In genomic region chr11:130003717-130004001, GRCh38 we compare ENCODE assay signal across 8 cellular contexts. TPM values are rescaled to one million over a fixed set of nuclear protein-coding genes. Genes with fewer than 3 reads are reported as not detected.
DNase-seq lines count a peak whose midpoint lies in the region; ATAC-seq lines count a peak whose summit lies in the region.

No MANE protein-coding gene starts in this region.

- peak overlapping the region; percentile 98 for H3K27ac ChIP-seq in duodenal mucosa (ENCODE audit: low read depth, low read length)

- H3K9me3 ChIP-seq in duodenal mucosa (ENCODE audit: control insufficient read depth in 1 of 2, low read length in 2 of 2) (no peaks in the 10 kb centered on the region), neuron (ENCODE audit: low read length) (no peaks in the 10 kb centered on the region)

- peak overlapping the region; percentile 88 to 100 (median 98) for H3K27ac Mint-ChIP-seq in IgD-negative memory B cell

- H3K4me3 ChIP-seq in duodenal mucosa (ENCODE audit: low read depth in 1 of 2, low read length in 2 of 2) (peak overlapping the region; percentile 69 to 75), neuron (ENCODE audit: low read length) (peak overlapping the region; percentile 88)

- peak overlapping the region; percentile 94 to 98 (median 96) for H3K4me3 Mint-ChIP-seq in IgD-negative memory B cell

- H3K27me3 ChIP-seq in duodenal mucosa (ENCODE audit: control insufficient read depth in 1 of 2, insufficient read depth in 2 of 2, low read length in 2 of 2) (no peaks in the 10 kb centered on the region), neuron (ENCODE audit: insufficient read depth, low read length) (no peaks in the 10 kb centered on the region)

- H3K9ac ChIP-seq in duodenal mucosa (ENCODE audit: low read depth in 1 of 2, low read length in 2 of 2) = peak overlapping the region; percentile 82 to 97

- no peaks in the 10 kb centered on the region for H3K36me3 ChIP-seq in duodenal mucosa (ENCODE audit: control insufficient read depth in 1 of 2, insufficient read depth in 2 of 2, low read length in 2 of 2)
- no peaks in the 10 kb centered on the region for H3K36me3 ChIP-seq in neuron (ENCODE audit: insufficient read depth, low read length)

- H2AFZ ChIP-seq in neuron (ENCODE audit: low read depth, low read length) = peak overlapping the region; percentile 78

- DNase-seq in foreskin melanocyte (no peak), NCI-H748 treated with DMSO at 0.1 percent for 48 hours (lab: John Stamatoyannopoulos, UW) (no peak)

- H3K4me1 Mint-ChIP-seq in IgD-negative memory B cell = peaks cover 6 to 18% (median 8%) of the 10 kb centered on the region in 3 donors

- peaks cover 14% of the 10 kb centered on the region for H3K27me3 Mint-ChIP-seq in IgD-negative memory B cell

- ATAC-seq in GM19372 (IDR thresholded peaks at IDR 0.05; ENCODE audit: low read depth, unreplicated experiment) = peak; percentile 17
- no peak for ATAC-seq in GM18868 (IDR thresholded peaks at IDR 0.05; ENCODE audit: unreplicated experiment)
- ATAC-seq in GM18861 (IDR thresholded peaks at IDR 0.05; ENCODE audit: unreplicated experiment) = no peak

- no peaks in the 10 kb centered on the region for H3K9me3 Mint-ChIP-seq in IgD-negative memory B cell

- H3K4me1 ChIP-seq in duodenal mucosa (ENCODE audit: control insufficient read depth in 1 of 2, insufficient read depth in 2 of 2, low read length in 2 of 2) = peaks cover 18 to 19% of the 10 kb centered on the region in 2 donors
- peaks cover 6% of the 10 kb centered on the region for H3K4me1 ChIP-seq in neuron (ENCODE audit: insufficient read depth, low read length)

- H3K36me3 Mint-ChIP-seq in IgD-negative memory B cell = no peaks in the 10 kb centered on the region

RNA-seq across cellular contexts. Expression of gene PRDM10, which starts 1.0 kb away (rescaled TPM):
- polyA plus RNA-seq in IgD-negative memory B cell = 3.7 TPM
